In the genomic region with DNA sequence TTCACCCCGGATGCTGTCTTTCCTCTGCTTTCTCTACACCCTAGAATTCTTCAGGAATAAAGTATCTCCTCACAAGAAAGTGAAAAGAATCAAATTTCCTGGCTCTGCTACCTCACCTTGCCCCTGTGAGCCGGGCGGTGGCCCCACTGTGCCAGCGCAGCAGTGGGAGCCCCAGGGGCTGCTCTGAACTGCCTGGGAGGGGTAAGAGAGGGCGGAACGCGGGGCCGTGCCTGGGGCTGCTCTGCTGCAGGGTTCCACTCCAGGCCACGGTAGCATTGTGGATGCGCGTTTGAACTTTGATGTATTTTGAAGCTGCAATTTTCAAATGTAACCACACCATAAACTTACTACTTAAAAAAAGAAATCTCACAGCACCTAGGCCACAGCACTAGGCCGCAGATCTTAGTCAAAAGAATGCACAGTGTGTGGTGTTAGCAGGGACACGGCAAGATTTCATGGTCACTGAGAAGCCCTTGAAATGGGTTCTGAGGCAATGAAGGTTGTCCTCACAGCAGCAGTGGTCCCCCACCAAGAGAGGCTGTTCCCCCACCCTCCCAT, we compare ENCODE assay signal across 17 cellular contexts. TPM values are rescaled to one million over a fixed set of nuclear protein-coding genes. Genes with fewer than 3 reads are reported as not detected.
DNase-seq lines count a peak whose midpoint lies in the region; ATAC-seq and TF ChIP-seq lines count a peak whose summit lies in the region.
"Had no signal": no experiment of that assay in that cellular context is flagged by ENCODE, and none has a peak within 500 bp of the region (broad histone marks: within the 10 kb centered on the region; RNA-seq: fewer than 3 reads in every experiment).

No MANE protein-coding gene starts in this region.

- no peak for DNase-seq in activated CD8-positive, alpha-beta memory T cell treated with anti-CD3 and anti-CD28 coated beads, Interleukin-2, amount 10 ng/mL, durations not matched to agents 7 days and 5 days
- no peak for DNase-seq in activated CD8-positive, alpha-beta memory T cell treated with anti-CD3 and anti-CD28 coated beads, Interleukin-2, amount 50 U/mL, for 4 hours
- DNase-seq in coronary artery (ENCODE audit: low spot score) (peak; percentile 54), neural progenitor cell (ENCODE audit: low spot score) (no peak), MG63 (no peak), aorta (no peak), RPMI8226 (no peak)
- DNase-seq: GDM1, H7, Kasumi-1, NCI-H187, NCI-H345, NCI-H526, SIG-M5 had no signal

- H3K4me1 ChIP-seq in neural progenitor cell (peaks cover 10% of the 10 kb centered on the region), aorta (ENCODE audit: control insufficient read depth in 1 of 2, insufficient read depth in 2 of 2, low read length in 2 of 2) (no peaks in the 10 kb centered on the region)

- H3K36me3 Mint-ChIP-seq in activated CD8-positive, alpha-beta memory T cell treated with anti-CD3 and anti-CD28 coated beads, Interleukin-2, amount 10 ng/mL, durations not matched to agents 7 days and 5 days = peaks cover 2% of the 10 kb centered on the region
- no peaks in the 10 kb centered on the region for H3K36me3 Mint-ChIP-seq in neural progenitor cell

- H3K9me3 ChIP-seq in KOPT-K1 (ENCODE audit: insufficient read depth, low read length, poor library complexity, severe bottlenecking) (no peaks in the 10 kb centered on the region), neural progenitor cell (ENCODE audit: low read depth) (no peaks in the 10 kb centered on the region), MG63 (no peaks in the 10 kb centered on the region), aorta (ENCODE audit: control insufficient read depth, low read length) (no peaks in the 10 kb centered on the region)

- H3K27me3 Mint-ChIP-seq in activated CD8-positive, alpha-beta memory T cell treated with anti-CD3 and anti-CD28 coated beads, Interleukin-2, amount 10 ng/mL, durations not matched to agents 7 days and 5 days = no peaks in the 10 kb centered on the region
- H3K27me3 Mint-ChIP-seq in neural progenitor cell (ENCODE audit: insufficient read depth, low read depth) = peaks cover 7% of the 10 kb centered on the region

- CTCF ChIA-PET in activated CD8-positive, alpha-beta memory T cell treated with anti-CD3 and anti-CD28 coated beads, Interleukin-2, amount 10 ng/mL, durations not matched to agents 7 days and 5 days (lab: Charles Lee) = interaction anchor here (1.1 to 5.8 kb wide), 5 partner anchors 9 to 79 kb away, joined by 3 to 46 read pairs (median 4); no protein-coding TSS in a partner anchor

- H4K20me1 ChIP-seq in neural progenitor cell (ENCODE audit: low read depth) = no peaks in the 10 kb centered on the region

- TF ChIP-seq CTCF in coronary artery (IDR thresholded peaks at IDR 0.05) = no peak
- no peak for TF ChIP-seq CTCF in neural progenitor cell (IDR thresholded peaks at IDR 0.05)

- 86 to 88% methylated on average over 13 of the region's 13 CpGs for WGBS in aorta, 2 donors

- no peak for ATAC-seq in activated CD8-positive, alpha-beta memory T cell treated with anti-CD3 and anti-CD28 coated beads, Interleukin-2, amount 10 ng/mL, durations not matched to agents 7 days and 5 days
- ATAC-seq in aorta (ENCODE audit: low FRiP score) = no peak
- ATAC-seq: GM12878, HepG2 had no signal

- no peaks in the 10 kb centered on the region for H3K9me3 Mint-ChIP-seq in activated CD8-positive, alpha-beta memory T cell treated with anti-CD3 and anti-CD28 coated beads, Interleukin-2, amount 10 ng/mL, durations not matched to agents 7 days and 5 days (ENCODE audit: low read depth)
- H3K9me3 Mint-ChIP-seq in neural progenitor cell = no peaks in the 10 kb centered on the region

- H3K9ac ChIP-seq in neural progenitor cell = no peak overlapping the region

- intact Hi-C loops in aorta (cut with DNase I) = no loop called here

- no peak overlapping the region for H3K4me3 Mint-ChIP-seq in activated CD8-positive, alpha-beta memory T cell treated with anti-CD3 and anti-CD28 coated beads, Interleukin-2, amount 10 ng/mL, durations not matched to agents 7 days and 5 days
- H3K4me3 Mint-ChIP-seq in neural progenitor cell = no peak overlapping the region

- H3K4me3 ChIP-seq in coronary artery = no peak overlapping the region
- H3K4me3 ChIP-seq in neural progenitor cell = no peak overlapping the region
- no peak overlapping the region for H3K4me3 ChIP-seq in MG63
- H3K4me3 ChIP-seq in aorta (ENCODE audit: low read length in 2 of 2) = no peak overlapping the region
- H3K4me3 ChIP-seq: GM12878 had no signal

- peaks cover 5% of the 10 kb centered on the region for H3F3A ChIP-seq in neural progenitor cell (ENCODE audit: low read depth)

- H3K4me2 ChIP-seq in neural progenitor cell = no peak overlapping the region

- H3K27me3 ChIP-seq in neural progenitor cell (no peaks in the 10 kb centered on the region), MG63 (no peaks in the 10 kb centered on the region), aorta (ENCODE audit: control insufficient read depth in 1 of 2, insufficient read depth in 2 of 2, low read length in 1 of 2) (peaks cover 0 to 3% of the 10 kb centered on the region in 2 donors)

- peaks cover 82% of the 10 kb centered on the region for H3K4me1 Mint-ChIP-seq in activated CD8-positive, alpha-beta memory T cell treated with anti-CD3 and anti-CD28 coated beads, Interleukin-2, amount 10 ng/mL, durations not matched to agents 7 days and 5 days
- H3K4me1 Mint-ChIP-seq in neural progenitor cell = peaks cover 26% of the 10 kb centered on the region

- peak overlapping the region; percentile 95 for H3K27ac Mint-ChIP-seq in activated CD8-positive, alpha-beta memory T cell treated with anti-CD3 and anti-CD28 coated beads, Interleukin-2, amount 10 ng/mL, durations not matched to agents 7 days and 5 days
- no peak overlapping the region for H3K27ac Mint-ChIP-seq in neural progenitor cell

- no peaks in the 10 kb centered on the region for H3K36me3 ChIP-seq in KOPT-K1 (ENCODE audit: insufficient read depth, low read length)
- H3K36me3 ChIP-seq in neural progenitor cell = no peaks in the 10 kb centered on the region
- H3K36me3 ChIP-seq in MG63 = no peaks in the 10 kb centered on the region
- H3K36me3 ChIP-seq in aorta (ENCODE audit: control insufficient read depth in 1 of 2, insufficient read depth in 2 of 2, low read length in 1 of 2) = no peaks in the 10 kb centered on the region

- H3K79me2 ChIP-seq in neural progenitor cell (ENCODE audit: low read depth) = no peaks in the 10 kb centered on the region

- H3K27ac ChIP-seq in KOPT-K1 (ENCODE audit: low read depth, low read length, poor library complexity, severe bottlenecking) (peak overlapping the region; percentile 43), coronary artery (no peak overlapping the region), neural progenitor cell (no peak overlapping the region), aorta (ENCODE audit: low read depth in 1 of 2, low read length in 2 of 2) (no peak overlapping the region)

- H2AFZ ChIP-seq in neural progenitor cell (replicated peaks) = peak overlapping the region; percentile 42

RNA-seq across cellular contexts. Expression of gene PRDM1, which starts 57.5 kb away (rescaled TPM):
- total RNA-seq in activated CD8-positive, alpha-beta memory T cell treated with anti-CD3 and anti-CD28 coated beads, Interleukin-2, amount 10 ng/mL, durations not matched to agents 7 days and 5 days = 100 to 1,000 TPM in 1 of 2 experiments, 10 to 100 TPM in 1; 97.1 to 132 TPM
- total RNA-seq in neural progenitor cell (ENCODE audit: low replicate concordance) = 0.37 and 0.43 TPM in 2 replicates
- total RNA-seq in MG63 (2014; rRNA removed; shearing (Covaris generic); ENCODE audit: low replicate concordance) = not detected in 2 replicates
- total RNA-seq in aorta = 10 to 100 TPM in 1 of 2 donors, 1 to 10 TPM in 1; 6.0 to 10.5 TPM
- 1 to 10 TPM in 1 of 2 donors, under 1 TPM in 1; 0.23 to 1.0 TPM for polyA plus RNA-seq in aorta
- total RNA-seq: HepG2 had no signal

Comparison
In these comparisons a context has a peak if more than half of its experiments do, and no peak if none do; other contexts are left out.
1. RNA of gene PRDM1, which starts 57.5 kb away (total RNA-seq): 97.1 to 132 TPM in activated CD8-positive, alpha-beta memory T cell treated with anti-CD3 and anti-CD28 coated beads, Interleukin-2, amount 10 ng/mL, durations not matched to agents 7 days and 5 days; 6.0 to 10.5 TPM in aorta, 0.37 to 0.43 TPM in neural progenitor cell and not detected in MG63; every median in the first group is over 4 times any median in the second.